Comparison of ENCODE assay signal across 24 cellular contexts in the genomic region with DNA sequence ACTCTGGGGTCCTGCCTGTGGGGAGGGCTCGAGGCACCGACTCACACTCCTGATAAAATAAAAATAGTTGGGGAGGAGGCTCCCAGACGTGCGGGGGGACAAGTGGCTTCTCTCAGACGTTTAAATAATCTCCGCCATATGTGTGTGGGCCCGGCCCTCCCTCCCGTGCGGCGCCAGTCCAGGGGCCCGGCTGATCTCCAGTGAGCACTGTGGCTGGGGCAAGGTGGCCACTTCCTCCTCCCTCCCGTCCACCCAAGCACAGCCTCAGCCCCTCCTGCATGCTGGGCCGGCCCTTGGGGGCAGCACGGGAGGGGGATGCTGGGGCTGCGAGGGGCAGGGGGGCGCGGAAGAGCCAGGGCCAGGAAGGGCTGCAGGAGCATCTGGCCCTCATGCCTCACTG. TPM values are rescaled to one million over a fixed set of nuclear protein-coding genes. Genes with fewer than 3 reads are reported as not detected.
DNase-seq lines count a peak whose midpoint lies in the region; ATAC-seq, FAIRE-seq and TF ChIP-seq lines count a peak whose summit lies in the region.
"Had no signal": no experiment of that assay in that cellular context is flagged by ENCODE, and none has a peak within 500 bp of the region (broad histone marks: within the 10 kb centered on the region; RNA-seq: fewer than 3 reads in every experiment).

No MANE protein-coding gene starts in this region.

- H3K27ac ChIP-seq in RWPE1 (peak overlapping the region; percentile 74), HepG2 (ENCODE audit: extremely low read length, insufficient read depth, low read length) (no peak overlapping the region), adrenal gland (no peak overlapping the region)
- H3K27ac ChIP-seq: 22Rv1, A549, HL-60 had no signal

- H3K36me3 ChIP-seq in HepG2 (replicated peaks in 1 of 2; ENCODE audit: control insufficient read depth in 1 of 2, insufficient read depth in 2 of 2, low read length in 2 of 2) (no peaks in the 10 kb centered on the region), adrenal gland (replicated peaks in 1 of 2) (no peaks in the 10 kb centered on the region)
- H3K36me3 ChIP-seq: HAP-1 had no signal

- H3K9me3 ChIP-seq in HepG2 (ENCODE audit: low read length) = no peaks in the 10 kb centered on the region
- no peaks in the 10 kb centered on the region for H3K9me3 ChIP-seq in adrenal gland (replicated peaks in 1 of 3)
- H3K9me3 ChIP-seq: A549, HAP-1 had no signal

- ATAC-seq in HG03432 (IDR thresholded peaks at IDR 0.05; ENCODE audit: unreplicated experiment) (no peak), GM19035 (IDR thresholded peaks at IDR 0.05; ENCODE audit: unreplicated experiment) (no peak), HepG2 (no peak)
- ATAC-seq: A549; CD8-positive, alpha-beta T cell; K562 had no signal

- H3K27me3 ChIP-seq in HepG2 (ENCODE audit: control insufficient read depth in 1 of 2, insufficient read depth in 2 of 2, low read length in 2 of 2) (peaks cover 23 to 86% of the 10 kb centered on the region in 2 experiments), adrenal gland (peaks cover 10% of the 10 kb centered on the region)

- no TSS peak for BruUV-seq in HepG2 (replicated peaks; lab: Mats Ljungman, UMichigan)

- WGBS in HepG2 (ENCODE audit: low lambda C conversion rate) = 8% methylated on average over 4 of the region's 17 CpGs
- 49 to 63% (median 52%) methylated on average over 10 to 17 of the region's 17 CpGs; no CpG with 5 or more reads in 1 of the 4 donors for WGBS in adrenal gland, 4 donors

- no peak overlapping the region for H3K4me2 ChIP-seq in HepG2 (ENCODE audit: low read depth, low read length)
- H3K4me2 ChIP-seq: A549 had no signal

- H3K4me1 ChIP-seq in HepG2 (ENCODE audit: insufficient read depth, low read length) (no peaks in the 10 kb centered on the region), adrenal gland (replicated peaks in 1 of 2) (peaks cover 11 to 24% of the 10 kb centered on the region in 2 donors)
- H3K4me1 ChIP-seq: HAP-1 had no signal

- H3K9ac ChIP-seq in HepG2 (ENCODE audit: insufficient read depth, low read depth, low read length) = no peak overlapping the region

- TF ChIP-seq CTCF in RWPE1 (conservative IDR thresholded peaks at IDR 0.05; ENCODE audit: low read depth) (no peak), HepG2 (CRISPR knock-in tag; IDR thresholded peaks at IDR 0.05) (no peak), adrenal gland (IDR thresholded peaks at IDR 0.05) (no peak)

- no peak overlapping the region for H2AFZ ChIP-seq in HepG2 (ENCODE audit: low read length)

- TF ChIP-seq POLR2A in HepG2 (IDR thresholded peaks at IDR 0.05; ENCODE audit: insufficient read depth in 1 of 2, low read depth in 2 of 2, low read length in 2 of 2) (no peak), adrenal gland (IDR thresholded peaks at IDR 0.05) (no peak)

- TF ChIP-seq RAD21 in HepG2 (CRISPR knock-in tag; IDR thresholded peaks at IDR 0.05) = no peak

- DNase-seq in DMS 273 (lab: John Stamatoyannopoulos, UW; ENCODE audit: unreplicated experiment) (peak; percentile 68), DMS 273 treated with DMSO at 0.1 percent for 48 hours (lab: John Stamatoyannopoulos, UW) (no peak), NCI-H524 treated with DMSO at 0.1 percent for 48 hours (lab: John Stamatoyannopoulos, UW) (peak; percentile 66), RWPE1 (ENCODE audit: low spot score) (no peak), HepG2 (ENCODE audit: low spot score) (no peak), adrenal gland (no peak)
- DNase-seq: AML-193; CD8-positive, alpha-beta T cell; DMS53; DND-41; EL; IMR-90 had no signal

- POLR2A ChIA-PET in RWPE1 (lab: Yijun Ruan, JAX; ENCODE audit: low non-redundant PET) (no interaction called here), HepG2 (lab: Yijun Ruan, JAX) (no interaction called here)

- TF ChIP-seq EP300 in HepG2 (IDR thresholded peaks at IDR 0.05; ENCODE audit: low read depth in 2 of 2, low read length in 2 of 2) (no peak), HepG2 (CRISPR knock-in tag; IDR thresholded peaks at IDR 0.05; ENCODE audit: borderline replicate concordance) (no peak)

- in situ Hi-C loops in HepG2 (cut with HindIII; ENCODE audit: extremely low pct_ligation_motif_present, low pct_unique_long_range_greater_than_20kb) = no loop called here

- CTCF ChIA-PET in RWPE1 (lab: Yijun Ruan, JAX) = no interaction called here
- CTCF ChIA-PET in HepG2 (lab: Yijun Ruan, JAX; ENCODE audit: low intra/inter-chr PET ratio, low total read pairs) = no interaction called here

- peaks cover 7% of the 10 kb centered on the region; the same call in 1 of the 2 replicates for H4K20me1 ChIP-seq in HepG2 (ENCODE audit: insufficient read depth, low read length)

- FAIRE-seq in HepG2 (lab: Jason Lieb, UNC) = no peak
- FAIRE-seq: A549, GM12891, H1, K562 had no signal

- H3K79me2 ChIP-seq in HepG2 (ENCODE audit: insufficient read depth, low read length) = no peaks in the 10 kb centered on the region

- intact Hi-C loops in HepG2 (cut with micrococcal nuclease; ENCODE audit: unreplicated experiment) = no loop called here
- intact Hi-C loops in adrenal gland (cut with DNase I) = no loop called here

- H3K4me3 ChIP-seq in HepG2 (replicated peaks in 1 of 3; ENCODE audit: insufficient read depth in 1 of 3, low read depth in 2 of 3, low read length in 3 of 3) (no peak overlapping the region), adrenal gland (no peak overlapping the region)
- H3K4me3 ChIP-seq: A549, HAP-1, K562 had no signal

RNA-seq across cellular contexts. Expression of gene PLCH2, which starts 4.0 kb away (rescaled TPM):
- total RNA-seq in HepG2 (2016; rRNA removed; fragmentation: Illumina TruSeq; extraction: Trizol) (0.14 and 0.15 TPM in 2 replicates), adrenal gland (1 to 10 TPM in 5 of 8 donors, under 1 TPM in 2, not detected in 1; 0.65 to 6.1 (median 2.0) TPM)
- under 0.01 TPM in 1 of 2 replicates, not detected in the other for total RNA-seq in HepG2 (2016; cell fraction: cytosol; rRNA removed; fragmentation: Illumina TruSeq; extraction: Trizol; ENCODE audit: low read depth)
- total RNA-seq in HepG2 (2016; cell fraction: insoluble cytoplasmic fraction; rRNA removed; fragmentation: Illumina TruSeq; extraction: Trizol) = 0.12 and 0.22 TPM in 2 replicates
- total RNA-seq in HepG2 (2016; cell fraction: membrane; rRNA removed; fragmentation: Illumina TruSeq; extraction: Trizol) = 0.06 and 0.10 TPM in 2 replicates
- total RNA-seq in HepG2 (2016; cell fraction: nucleus; rRNA removed; fragmentation: Illumina TruSeq; extraction: Trizol) = 0.19 and 0.22 TPM in 2 replicates
- polyA plus RNA-seq in HepG2 (2011; rRNA removed) (0.67 and 1.3 TPM in 2 replicates), adrenal gland (10 to 100 TPM in 2 of 3 donors, 1 to 10 TPM in 1; 2.4 to 66.3 (median 11.4) TPM)
- 0.32 and 0.78 TPM in 2 replicates for polyA plus RNA-seq in HepG2 (2011; cell fraction: cytosol; rRNA removed)
- 6.0 and 6.1 TPM in 2 replicates for polyA plus RNA-seq in HepG2 (2011; cell fraction: nucleus; rRNA removed)
- polyA plus RNA-seq in HepG2 (2012) = 0.11 and 0.15 TPM in 2 replicates
- polyA plus RNA-seq in HepG2 (2016; cell fraction: cytosol; fragmentation: Illumina TruSeq; extraction: Trizol; ENCODE audit: low read depth) = 0.05 TPM in 1 of 2 replicates, not detected in the other
- 0.10 and 0.20 TPM in 2 replicates for polyA plus RNA-seq in HepG2 (2016; cell fraction: insoluble cytoplasmic fraction; fragmentation: Illumina TruSeq; extraction: Trizol; ENCODE audit: low read depth)
- polyA plus RNA-seq in HepG2 (2016; cell fraction: membrane; fragmentation: Illumina TruSeq; extraction: Trizol; ENCODE audit: low read depth) = 0.07 TPM in 1 of 2 replicates, not detected in the other
- polyA plus RNA-seq in HepG2 (2016; cell fraction: nucleus; fragmentation: Illumina TruSeq; extraction: Trizol; ENCODE audit: insufficient read depth, low read depth) = 0.37 and 0.83 TPM in 2 replicates
- polyA minus RNA-seq in HepG2 (2011; rRNA and poly(A)+ RNA removed; ENCODE audit: low replicate concordance) = 1.2 TPM in 1 of 2 replicates, not detected in the other
- polyA minus RNA-seq in HepG2 (2011; cell fraction: cytosol; rRNA and poly(A)+ RNA removed) = 0.20 TPM in 1 of 2 replicates, not detected in the other
- polyA minus RNA-seq in HepG2 (2011; cell fraction: nucleus; rRNA and poly(A)+ RNA removed) = 0.90 and 1.2 TPM in 2 replicates
- polyA plus RNA-seq: K562 had no signal

RNA-seq across cellular contexts. Expression of gene PANK4, which starts 54.3 kb away (rescaled TPM):
- total RNA-seq in HepG2 (2016; rRNA removed; fragmentation: Illumina TruSeq; extraction: Trizol) (9.2 and 19.3 TPM in 2 replicates), adrenal gland (10 to 100 TPM; 14.2 to 50.2 (median 31.4) TPM)
- 15.2 and 19.7 TPM in 2 replicates for total RNA-seq in HepG2 (2016; cell fraction: cytosol; rRNA removed; fragmentation: Illumina TruSeq; extraction: Trizol; ENCODE audit: low read depth)
- 9.5 and 17.6 TPM in 2 replicates for total RNA-seq in HepG2 (2016; cell fraction: insoluble cytoplasmic fraction; rRNA removed; fragmentation: Illumina TruSeq; extraction: Trizol)
- 5.3 and 5.7 TPM in 2 replicates for total RNA-seq in HepG2 (2016; cell fraction: membrane; rRNA removed; fragmentation: Illumina TruSeq; extraction: Trizol)
- 19.2 TPM in 2 replicates for total RNA-seq in HepG2 (2016; cell fraction: nucleus; rRNA removed; fragmentation: Illumina TruSeq; extraction: Trizol)
- polyA plus RNA-seq in HepG2 (2011; rRNA removed) (17.2 and 17.4 TPM in 2 replicates), adrenal gland (10 to 100 TPM; 13.8 to 44.1 (median 26.2) TPM)
- polyA plus RNA-seq in HepG2 (2011; cell fraction: cytosol; rRNA removed) = 7.9 and 10.5 TPM in 2 replicates
- 84.3 and 91.7 TPM in 2 replicates for polyA plus RNA-seq in HepG2 (2011; cell fraction: nucleus; rRNA removed)
- 11.1 and 12.3 TPM in 2 replicates for polyA plus RNA-seq in HepG2 (2012)
- polyA plus RNA-seq in HepG2 (2016; cell fraction: cytosol; fragmentation: Illumina TruSeq; extraction: Trizol; ENCODE audit: low read depth) = 0.83 and 1.3 TPM in 2 replicates
- polyA plus RNA-seq in HepG2 (2016; cell fraction: insoluble cytoplasmic fraction; fragmentation: Illumina TruSeq; extraction: Trizol; ENCODE audit: low read depth) = 6.9 and 9.3 TPM in 2 replicates
- polyA plus RNA-seq in HepG2 (2016; cell fraction: membrane; fragmentation: Illumina TruSeq; extraction: Trizol; ENCODE audit: low read depth) = 1.5 and 2.2 TPM in 2 replicates
- 33.9 and 43.9 TPM in 2 replicates for polyA plus RNA-seq in HepG2 (2016; cell fraction: nucleus; fragmentation: Illumina TruSeq; extraction: Trizol; ENCODE audit: insufficient read depth, low read depth)
- polyA minus RNA-seq in HepG2 (2011; rRNA and poly(A)+ RNA removed; ENCODE audit: low replicate concordance) = 27.8 and 43.6 TPM in 2 replicates
- polyA minus RNA-seq in HepG2 (2011; cell fraction: cytosol; rRNA and poly(A)+ RNA removed) = 14.8 and 18.2 TPM in 2 replicates
- polyA minus RNA-seq in HepG2 (2011; cell fraction: nucleus; rRNA and poly(A)+ RNA removed) = 56.7 and 65.1 TPM in 2 replicates

RNA-seq across cellular contexts. Expression of gene HES5, which starts 58.0 kb away (rescaled TPM):
- not detected in 2 replicates for total RNA-seq in HepG2 (2016; rRNA removed; fragmentation: Illumina TruSeq; extraction: Trizol)
- not detected in 2 replicates for total RNA-seq in HepG2 (2016; cell fraction: cytosol; rRNA removed; fragmentation: Illumina TruSeq; extraction: Trizol; ENCODE audit: low read depth)
- total RNA-seq in HepG2 (2016; cell fraction: insoluble cytoplasmic fraction; rRNA removed; fragmentation: Illumina TruSeq; extraction: Trizol) = not detected in 2 replicates
- total RNA-seq in HepG2 (2016; cell fraction: membrane; rRNA removed; fragmentation: Illumina TruSeq; extraction: Trizol) = not detected in 2 replicates
- not detected in 2 replicates for total RNA-seq in HepG2 (2016; cell fraction: nucleus; rRNA removed; fragmentation: Illumina TruSeq; extraction: Trizol)
- polyA plus RNA-seq in HepG2 (2011; rRNA removed) = 0.05 TPM in 1 of 2 replicates, not detected in the other
- not detected in 2 replicates for polyA plus RNA-seq in HepG2 (2011; cell fraction: cytosol; rRNA removed)
- polyA plus RNA-seq in HepG2 (2011; cell fraction: nucleus; rRNA removed) = not detected in 2 replicates
- not detected in 2 replicates for polyA plus RNA-seq in HepG2 (2012)
- polyA plus RNA-seq in HepG2 (2016; cell fraction: cytosol; fragmentation: Illumina TruSeq; extraction: Trizol; ENCODE audit: low read depth) = not detected in 2 replicates
- polyA plus RNA-seq in HepG2 (2016; cell fraction: insoluble cytoplasmic fraction; fragmentation: Illumina TruSeq; extraction: Trizol; ENCODE audit: low read depth) = not detected in 2 replicates
- polyA plus RNA-seq in HepG2 (2016; cell fraction: membrane; fragmentation: Illumina TruSeq; extraction: Trizol; ENCODE audit: low read depth) = not detected in 2 replicates
- polyA plus RNA-seq in HepG2 (2016; cell fraction: nucleus; fragmentation: Illumina TruSeq; extraction: Trizol; ENCODE audit: insufficient read depth, low read depth) = not detected in 2 replicates
- polyA minus RNA-seq in HepG2 (2011; rRNA and poly(A)+ RNA removed; ENCODE audit: low replicate concordance) = not detected in 2 replicates
- polyA minus RNA-seq in HepG2 (2011; cell fraction: cytosol; rRNA and poly(A)+ RNA removed) = not detected in 2 replicates
- not detected in 2 replicates for polyA minus RNA-seq in HepG2 (2011; cell fraction: nucleus; rRNA and poly(A)+ RNA removed)
- total RNA-seq in adrenal gland = not detected
- not detected for polyA plus RNA-seq in adrenal gland
- total RNA-seq: CD8-positive, alpha-beta T cell; G401; HT1080; IMR-90; K562 had no signal
- polyA plus RNA-seq: A549, BJ, H1, IMR-90, K562 had no signal

RNA-seq across cellular contexts. Expression of gene PEX10, which starts 59.7 kb away (rescaled TPM):
- total RNA-seq in HepG2 (2016; rRNA removed; fragmentation: Illumina TruSeq; extraction: Trizol) (38.3 and 39.6 TPM in 2 replicates), adrenal gland (10 to 100 TPM; 32.4 to 81.5 (median 44.4) TPM)
- 20.2 and 25.8 TPM in 2 replicates for total RNA-seq in HepG2 (2016; cell fraction: cytosol; rRNA removed; fragmentation: Illumina TruSeq; extraction: Trizol; ENCODE audit: low read depth)
- 37.8 and 38.9 TPM in 2 replicates for total RNA-seq in HepG2 (2016; cell fraction: insoluble cytoplasmic fraction; rRNA removed; fragmentation: Illumina TruSeq; extraction: Trizol)
- total RNA-seq in HepG2 (2016; cell fraction: membrane; rRNA removed; fragmentation: Illumina TruSeq; extraction: Trizol) = 53.4 and 59.7 TPM in 2 replicates
- 27.1 and 27.5 TPM in 2 replicates for total RNA-seq in HepG2 (2016; cell fraction: nucleus; rRNA removed; fragmentation: Illumina TruSeq; extraction: Trizol)
- polyA plus RNA-seq in HepG2 (2011; rRNA removed) (16.1 and 21.0 TPM in 2 replicates), adrenal gland (10 to 100 TPM; 25.3 to 53.8 (median 43.8) TPM)
- 16.3 and 20.9 TPM in 2 replicates for polyA plus RNA-seq in HepG2 (2011; cell fraction: cytosol; rRNA removed)
- 49.0 and 57.5 TPM in 2 replicates for polyA plus RNA-seq in HepG2 (2011; cell fraction: nucleus; rRNA removed)
- 13.3 and 14.5 TPM in 2 replicates for polyA plus RNA-seq in HepG2 (2012)
- polyA plus RNA-seq in HepG2 (2016; cell fraction: cytosol; fragmentation: Illumina TruSeq; extraction: Trizol; ENCODE audit: low read depth) = 27.1 and 37.0 TPM in 2 replicates
- polyA plus RNA-seq in HepG2 (2016; cell fraction: insoluble cytoplasmic fraction; fragmentation: Illumina TruSeq; extraction: Trizol; ENCODE audit: low read depth) = 36.5 and 40.8 TPM in 2 replicates
- 47.4 and 49.9 TPM in 2 replicates for polyA plus RNA-seq in HepG2 (2016; cell fraction: membrane; fragmentation: Illumina TruSeq; extraction: Trizol; ENCODE audit: low read depth)
- polyA plus RNA-seq in HepG2 (2016; cell fraction: nucleus; fragmentation: Illumina TruSeq; extraction: Trizol; ENCODE audit: insufficient read depth, low read depth) = 44.7 and 46.3 TPM in 2 replicates
- 15.3 and 46.5 TPM in 2 replicates for polyA minus RNA-seq in HepG2 (2011; rRNA and poly(A)+ RNA removed; ENCODE audit: low replicate concordance)
- 9.7 and 12.0 TPM in 2 replicates for polyA minus RNA-seq in HepG2 (2011; cell fraction: cytosol; rRNA and poly(A)+ RNA removed)
- polyA minus RNA-seq in HepG2 (2011; cell fraction: nucleus; rRNA and poly(A)+ RNA removed) = 18.4 and 20.1 TPM in 2 replicates

Comparison
In these comparisons a context has a peak if more than half of its experiments do, and no peak if none do; other contexts are left out.
1. DNase-seq: peak in DMS 273 (single experiment) and NCI-H524 treated with DMSO at 0.1 percent for 48 hours (single experiment); none in DMS 273 treated with DMSO at 0.1 percent for 48 hours (single experiment), RWPE1 (single experiment), HepG2 (single experiment) and adrenal gland (0 of 7).